11 cellular contexts compared by ENCODE assay signal in the genomic region with DNA sequence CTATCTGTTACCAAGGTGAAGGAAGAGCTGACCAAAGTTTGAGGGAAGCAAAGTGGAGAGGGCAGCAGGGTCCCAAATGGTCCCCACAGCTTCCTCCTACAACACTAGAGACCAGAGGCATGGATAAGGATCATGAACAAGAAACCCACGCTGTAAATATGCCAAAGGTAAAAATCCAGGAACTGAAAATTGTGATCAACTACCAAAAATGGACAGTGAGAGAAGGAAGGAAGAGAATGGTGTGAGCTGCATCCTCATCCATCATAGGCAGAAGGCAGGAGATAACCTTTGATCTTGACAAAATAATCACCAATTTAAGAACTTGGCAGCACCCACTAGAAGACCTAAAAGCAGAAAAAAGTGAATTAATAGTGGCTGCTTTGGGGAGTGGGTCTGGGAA.
DNase-seq lines count a peak whose midpoint lies in the region; ATAC-seq and TF ChIP-seq lines count a peak whose summit lies in the region.
"Had no signal": no experiment of that assay in that cellular context is flagged by ENCODE, and none has a peak within 500 bp of the region (broad histone marks: within the 10 kb centered on the region; RNA-seq: fewer than 3 reads in every experiment).

No MANE protein-coding gene starts in this region.

- H3K9me3 ChIP-seq in SJSA1 (replicated peaks) (no peaks in the 10 kb centered on the region), stomach smooth muscle (ENCODE audit: control insufficient read depth in 2 of 2, low read length in 2 of 2) (no peaks in the 10 kb centered on the region)

- H3K27ac ChIP-seq in SJSA1 (peak overlapping the region; percentile 19; the same call in 1 of the 2 replicates), stomach smooth muscle (ENCODE audit: low read length) (peak overlapping the region; percentile 31)
- H3K27ac ChIP-seq: HL-60, PC-9 had no signal

- DNase-seq in activated T-cell treated with anti-CD3 and anti-CD28 coated beads, Interleukin-2, amount 50 U/mL, for 24 hours, result no peak
- DNase-seq in activated T-cell treated with anti-CD3 and anti-CD28 coated beads, Interleukin-2, amount 50 U/mL, for 1 hour, result no peak
- DNase-seq in SJSA1 (ENCODE audit: low read depth in 1 of 2, low spot score in 2 of 2) (no peak), NCI-H1694 treated with DMSO at 0.1 percent for 48 hours (lab: John Stamatoyannopoulos, UW) (no peak), Calu3 (no peak)
- DNase-seq in effector memory CD8-positive, alpha-beta T cell, result no peak
- no peak for DNase-seq in activated effector memory CD4-positive, alpha-beta T cell treated with anti-CD3 and anti-CD28 coated beads, Interleukin-2, amount 50 U/mL, for 16 hours
- DNase-seq: NCI-H187 treated with DMSO at 0.1 percent for 48 hours, PC-9 had no signal

- peak overlapping the region; percentile 57 for H3K4me3 Mint-ChIP-seq in activated T-cell treated with anti-CD3 and anti-CD28 coated beads, Interleukin-2, amount 50 U/mL, for 24 hours
- H3K4me3 Mint-ChIP-seq in effector memory CD8-positive, alpha-beta T cell, result peak overlapping the region; percentile 72 to 75
- H3K4me3 Mint-ChIP-seq in Calu3 (ENCODE audit: low read depth, unreplicated experiment), result no peak overlapping the region

- no TSS peak for BruUV-seq in Calu3 (replicated peaks; lab: Mats Ljungman, UMichigan)

- no peak overlapping the region for H3K4me3 ChIP-seq in SJSA1
- no peak overlapping the region for H3K4me3 ChIP-seq in stomach smooth muscle (ENCODE audit: low read length in 2 of 2)
- H3K4me3 ChIP-seq: PC-9 had no signal

- H3K36me3 ChIP-seq in SJSA1 (no peaks in the 10 kb centered on the region), stomach smooth muscle (ENCODE audit: control insufficient read depth in 2 of 2, insufficient read depth in 2 of 2, low read length in 2 of 2) (no peaks in the 10 kb centered on the region)

- CTCF ChIA-PET in Calu3 (lab: Charles Lee), result interaction anchor here (1.1 kb wide), 1 partner anchor 22 kb away, joined by 3 read pairs; no protein-coding TSS in a partner anchor

- H3K4me1 ChIP-seq in SJSA1 (replicated peaks), result peaks cover 43% of the 10 kb centered on the region
- H3K4me1 ChIP-seq in stomach smooth muscle (ENCODE audit: control insufficient read depth, insufficient read depth, low read length), result peaks cover 46% of the 10 kb centered on the region

- H3K27ac Mint-ChIP-seq in activated T-cell treated with anti-CD3 and anti-CD28 coated beads, Interleukin-2, amount 50 U/mL, for 24 hours, result peak overlapping the region; percentile 94
- peak overlapping the region; percentile 90 to 91 for H3K27ac Mint-ChIP-seq in effector memory CD8-positive, alpha-beta T cell
- no peak overlapping the region for H3K27ac Mint-ChIP-seq in Calu3 (ENCODE audit: unreplicated experiment)

- no peak for TF ChIP-seq CTCF in Calu3 (IDR thresholded peaks at IDR 0.05; ENCODE audit: unreplicated experiment)

- no peak for ATAC-seq in effector memory CD8-positive, alpha-beta T cell (replicated peaks)

- H3K27me3 ChIP-seq in SJSA1 (replicated peaks) (no peaks in the 10 kb centered on the region), stomach smooth muscle (ENCODE audit: control insufficient read depth in 1 of 2, insufficient read depth in 2 of 2, low read length in 2 of 2) (no peaks in the 10 kb centered on the region)

- peaks cover 13% of the 10 kb centered on the region for H3K36me3 Mint-ChIP-seq in activated T-cell treated with anti-CD3 and anti-CD28 coated beads, Interleukin-2, amount 50 U/mL, for 24 hours (ENCODE audit: low read depth)
- H3K36me3 Mint-ChIP-seq in effector memory CD8-positive, alpha-beta T cell (ENCODE audit: insufficient read depth), result peaks cover 58% of the 10 kb centered on the region
- H3K36me3 Mint-ChIP-seq in Calu3 (ENCODE audit: insufficient read depth, unreplicated experiment), result peaks cover 19% of the 10 kb centered on the region

- peaks cover 87% of the 10 kb centered on the region for H3K4me1 Mint-ChIP-seq in activated T-cell treated with anti-CD3 and anti-CD28 coated beads, Interleukin-2, amount 50 U/mL, for 24 hours (ENCODE audit: low read depth)
- peaks cover 66 to 76% of the 10 kb centered on the region in 2 donors for H3K4me1 Mint-ChIP-seq in effector memory CD8-positive, alpha-beta T cell (ENCODE audit: low read depth in 2 of 2)
- peaks cover 50% of the 10 kb centered on the region for H3K4me1 Mint-ChIP-seq in Calu3 (ENCODE audit: low read depth, unreplicated experiment)

- no peak overlapping the region for H3K9ac ChIP-seq in stomach smooth muscle (ENCODE audit: low read length in 2 of 2)

- H3K27me3 Mint-ChIP-seq in activated T-cell treated with anti-CD3 and anti-CD28 coated beads, Interleukin-2, amount 50 U/mL, for 24 hours, result no peaks in the 10 kb centered on the region
- no peaks in the 10 kb centered on the region for H3K27me3 Mint-ChIP-seq in effector memory CD8-positive, alpha-beta T cell
- H3K27me3 Mint-ChIP-seq in Calu3 (ENCODE audit: unreplicated experiment), result no peaks in the 10 kb centered on the region

- intact Hi-C loops in Calu3 (cut with micrococcal nuclease; ENCODE audit: unreplicated experiment), result no loop called here

- no peaks in the 10 kb centered on the region for H3K9me3 Mint-ChIP-seq in activated T-cell treated with anti-CD3 and anti-CD28 coated beads, Interleukin-2, amount 50 U/mL, for 24 hours
- no peaks in the 10 kb centered on the region for H3K9me3 Mint-ChIP-seq in effector memory CD8-positive, alpha-beta T cell
- H3K9me3 Mint-ChIP-seq in Calu3 (ENCODE audit: low read depth, unreplicated experiment), result no peaks in the 10 kb centered on the region
